In genomic region chr1:111213412-111213811, GRCh38 we compare ENCODE assay signal across 1 cellular context.
TF ChIP-seq lines count a peak whose summit lies in the region.

No MANE protein-coding gene starts in this region.

TF ChIP-seq in K562, 482 proteins besides CTCF, POLR2A, EP300 and RAD21:
- TF ChIP-seq NFIC (IDR thresholded peaks at IDR 0.05) = peak; percentile 74
- no peak for TF ChIP-seq NR2C2 (CRISPR knock-in tag; IDR thresholded peaks at IDR 0.05)
- TF ChIP-seq NR2C2 (tag; IDR thresholded peaks at IDR 0.05) = peak; percentile 61; the same call in 1 of the 2 replicates
- TF ChIP-seq CEBPG (CRISPR knock-in tag; IDR thresholded peaks at IDR 0.05) = peak; percentile 28; the same call in 1 of the 2 replicates
- TF ChIP-seq CEBPG (tag; conservative IDR thresholded peaks at IDR 0.05 in 1 of 2, IDR thresholded peaks at IDR 0.05 in 1 of 2) = no peak; a peak in 2 of 4 replicates
- TF ChIP-seq RFX7 (CRISPR knock-in tag; IDR thresholded peaks at IDR 0.05) = no peak
